Comparison of ENCODE assay signal across 10 cellular contexts in the genomic region with DNA sequence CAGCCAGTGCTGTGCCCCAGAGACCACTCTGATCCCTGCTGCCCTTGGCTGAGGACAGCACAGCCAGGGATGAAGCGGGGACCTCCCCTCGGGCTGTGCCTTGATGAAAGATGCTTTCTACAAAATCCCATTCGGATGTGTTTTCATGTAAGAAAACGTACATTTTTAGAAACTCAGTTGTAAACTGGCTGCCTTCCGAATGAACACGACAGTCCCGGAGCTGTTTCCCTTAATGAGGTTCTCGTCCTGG.
DNase-seq lines count a peak whose midpoint lies in the region; ATAC-seq, FAIRE-seq and TF ChIP-seq lines count a peak whose summit lies in the region.
"Had no signal": no experiment of that assay in that cellular context is flagged by ENCODE, and none has a peak within 500 bp of the region (broad histone marks: within the 10 kb centered on the region; RNA-seq: fewer than 3 reads in every experiment).

No MANE protein-coding gene starts in this region.

- H3F3A ChIP-seq in smooth muscle cell (ENCODE audit: low read depth): peaks cover 29% of the 10 kb centered on the region

- intact Hi-C loops in pancreas (cut with DNase I): loop anchor here in 1 of 3 donors (10.0 kb wide), 1 partner anchor 173 kb away; no protein-coding TSS in a partner anchor

- H3K4me3 ChIP-seq in GM06990 (replicated peaks; ENCODE audit: low read depth, low read length) (peak overlapping the region; percentile 79), gastroesophageal sphincter (peak overlapping the region in 1 of 2 donors; percentile 55), smooth muscle cell (peak overlapping the region; percentile 29), pancreas (no peak overlapping the region)

- DNase-seq in GM06990 (ENCODE audit: extremely low read depth, insufficient read length) (peak; percentile 38), T-helper 17 cell (no peak), smooth muscle cell (lab: John Stamatoyannopoulos, UW; ENCODE audit: unreplicated experiment) (no peak), NCI-H1048 (lab: John Stamatoyannopoulos, UW) (no peak), pancreas (no peak)
- DNase-seq in effector CD4-positive, alpha-beta T cell: no peak
- DNase-seq: stimulated activated CD4-positive, alpha-beta T cell treated with anti-CD3 and anti-CD28 coated beads, Interleukin-4, amount 100 ng/mL, for 24 hours; T-helper 2 cell had no signal

- H3K27ac Mint-ChIP-seq in T-helper 17 cell: no peak overlapping the region

- no peak for ATAC-seq in T-helper 17 cell
- no peak for ATAC-seq in gastroesophageal sphincter
- ATAC-seq in pancreas: no peak
- no peak for ATAC-seq in GM21529 (IDR thresholded peaks at IDR 0.05; ENCODE audit: unreplicated experiment)

- H3K9me3 ChIP-seq in T-helper 17 cell (ENCODE audit: control insufficient read depth, low read length, poor library complexity, severe bottlenecking) (no peaks in the 10 kb centered on the region), gastroesophageal sphincter (no peaks in the 10 kb centered on the region), smooth muscle cell (replicated peaks; ENCODE audit: low read depth) (no peaks in the 10 kb centered on the region), pancreas (no peaks in the 10 kb centered on the region)

- H3K4me3 Mint-ChIP-seq in T-helper 17 cell: peak overlapping the region; percentile 50

- no peak overlapping the region for H2AFZ ChIP-seq in smooth muscle cell (ENCODE audit: low read depth)

- peaks cover 3 to 90% (median 42%) of the 10 kb centered on the region in 3 donors for H3K4me1 ChIP-seq in gastroesophageal sphincter
- peaks cover 14% of the 10 kb centered on the region for H3K4me1 ChIP-seq in smooth muscle cell (ENCODE audit: low read depth)
- H3K4me1 ChIP-seq in pancreas: peaks cover 0 to 12% (median 0%) of the 10 kb centered on the region in 3 donors

- no peak for TF ChIP-seq CTCF in GM06990 (IDR thresholded peaks at IDR 0.05; ENCODE audit: insufficient read depth, low read length, poor library complexity, severe bottlenecking)
- TF ChIP-seq CTCF in gastroesophageal sphincter (IDR thresholded peaks at IDR 0.05): no peak
- no peak for TF ChIP-seq CTCF in smooth muscle cell (IDR thresholded peaks at IDR 0.05; ENCODE audit: borderline replicate concordance, insufficient read depth, poor library complexity, severe bottlenecking)
- TF ChIP-seq CTCF in pancreas (IDR thresholded peaks at IDR 0.05): no peak

- peaks cover 31% of the 10 kb centered on the region for H4K20me1 ChIP-seq in smooth muscle cell (ENCODE audit: low read depth)

- 74% methylated on average over 6 of the region's 8 CpGs; no CpG with 5 or more reads in 1 of the 2 donors for WGBS in gastroesophageal sphincter (ENCODE audit: low coverage in 1 of 2), 2 donors
- WGBS in smooth muscle cell (ENCODE audit: low lambda C conversion rate): 60% methylated on average over 8 of the region's 8 CpGs
- 87 to 94% methylated on average over 8 of the region's 8 CpGs for WGBS in pancreas, 2 donors

- no peaks in the 10 kb centered on the region for H3K27me3 Mint-ChIP-seq in T-helper 17 cell

- H3K4me1 Mint-ChIP-seq in T-helper 17 cell: peaks cover 39% of the 10 kb centered on the region

- no peaks in the 10 kb centered on the region for H3K36me3 Mint-ChIP-seq in T-helper 17 cell (ENCODE audit: low read depth)

- peaks cover 41% of the 10 kb centered on the region for H3K79me2 ChIP-seq in smooth muscle cell (ENCODE audit: low read depth)

- TF ChIP-seq EP300 in gastroesophageal sphincter (IDR thresholded peaks at IDR 0.05): no peak

- no peaks in the 10 kb centered on the region; the same call in 1 of the 2 replicates for H3K36me3 ChIP-seq in GM06990 (ENCODE audit: control insufficient read depth, insufficient read depth, low read length)
- H3K36me3 ChIP-seq in gastroesophageal sphincter: no peaks in the 10 kb centered on the region
- no peaks in the 10 kb centered on the region for H3K36me3 ChIP-seq in smooth muscle cell (ENCODE audit: low read depth)
- no peaks in the 10 kb centered on the region for H3K36me3 ChIP-seq in pancreas

- H3K27ac ChIP-seq in gastroesophageal sphincter (peak overlapping the region; percentile 64 to 95 (median 91)), smooth muscle cell (ENCODE audit: low read depth) (peak overlapping the region; percentile 98), pancreas (peak overlapping the region in 2 of 4 donors; percentile 83 to 85)

- H3K27me3 ChIP-seq in GM06990 (replicated peaks; ENCODE audit: control insufficient read depth, insufficient read depth, low read length) (no peaks in the 10 kb centered on the region), gastroesophageal sphincter (no peaks in the 10 kb centered on the region), smooth muscle cell (ENCODE audit: low read depth) (no peaks in the 10 kb centered on the region), pancreas (no peaks in the 10 kb centered on the region)

- FAIRE-seq in pancreas (lab: Jason Lieb, UNC): no peak

- H3K4me2 ChIP-seq in smooth muscle cell: peak overlapping the region; percentile 93

- peak overlapping the region; percentile 92 for H3K9ac ChIP-seq in smooth muscle cell (ENCODE audit: low read depth)

- no peak for TF ChIP-seq POLR2A in gastroesophageal sphincter (IDR thresholded peaks at IDR 0.05)

Comparison
In these comparisons a context has a peak if more than half of its experiments do, and no peak if none do; other contexts are left out.
1. H3K4me3 ChIP-seq: peak in GM06990 (single experiment) and smooth muscle cell (single experiment); none in pancreas (0 of 4).